14 cellular contexts compared by ENCODE assay signal in genomic region chr15:21261965-21262850, GRCh38.
DNase-seq lines count a peak whose midpoint lies in the region; ATAC-seq and TF ChIP-seq lines count a peak whose summit lies in the region.
"Had no signal": no experiment of that assay in that cellular context is flagged by ENCODE, and none has a peak within 500 bp of the region (broad histone marks: within the 10 kb centered on the region; RNA-seq: fewer than 3 reads in every experiment).

No MANE protein-coding gene starts in this region.

- in situ Hi-C loops in astrocyte of the spinal cord (cut with HindIII; ENCODE audit: low sequenced_read_pairs), result no loop called here

- H3K4me1 ChIP-seq in mesenchymal stem cell (ENCODE audit: control insufficient read depth, insufficient read depth, low read depth, low read length), result peaks cover 2% of the 10 kb centered on the region
- H3K4me1 ChIP-seq: vagina had no signal

- no peak overlapping the region for H3K4me3 Mint-ChIP-seq in stimulated activated effector memory CD8-positive, alpha-beta T cell treated with anti-CD3 and anti-CD28 coated beads, Interleukin-12 subunit alpha, Interleukin-12 subunit beta, amount 100 ng/mL, for 72 hours
- H3K4me3 Mint-ChIP-seq: CD4-positive, alpha-beta memory T cell; T-helper 1 cell treated with Interleukin-12 subunit alpha and Interleukin-12 subunit beta and Interleukin-4 antibody, amounts not matched to agents 30 μg/mL and 1 μg/mL, for 36 hours had no signal

- H2AK5ac ChIP-seq in mesenchymal stem cell (ENCODE audit: low read length, severe bottlenecking), result no peak overlapping the region

- no peak overlapping the region for H3K23ac ChIP-seq in mesenchymal stem cell (ENCODE audit: low read length in 2 of 2)

- no peaks in the 10 kb centered on the region for H3K9me3 ChIP-seq in mesenchymal stem cell (ENCODE audit: control insufficient read depth, low read length)
- H3K9me3 ChIP-seq: vagina had no signal

- peak; percentile 47 for ATAC-seq in stimulated activated effector memory CD8-positive, alpha-beta T cell treated with anti-CD3 and anti-CD28 coated beads, Interleukin-12 subunit alpha, Interleukin-12 subunit beta, amount 100 ng/mL, for 72 hours
- ATAC-seq in HG02885 (IDR thresholded peaks at IDR 0.05; ENCODE audit: poor library complexity, unreplicated experiment), result no peak

- no peak overlapping the region for H3K9ac ChIP-seq in mesenchymal stem cell (ENCODE audit: low read length)

- H3K18ac ChIP-seq in mesenchymal stem cell (ENCODE audit: low read depth in 1 of 2, low read length in 2 of 2), result no peak overlapping the region

- H2AFZ ChIP-seq in mesenchymal stem cell (ENCODE audit: low read depth, low read length), result no peak overlapping the region

- no peak for TF ChIP-seq CTCF in astrocyte of the spinal cord (IDR thresholded peaks at IDR 0.05; ENCODE audit: low read depth, low read length)

- H2BK5ac ChIP-seq in mesenchymal stem cell (ENCODE audit: low read depth, low read length, poor library complexity, severe bottlenecking), result no peak overlapping the region

- peaks cover 4% of the 10 kb centered on the region for H3K4me1 Mint-ChIP-seq in stimulated activated effector memory CD8-positive, alpha-beta T cell treated with anti-CD3 and anti-CD28 coated beads, Interleukin-12 subunit alpha, Interleukin-12 subunit beta, amount 100 ng/mL, for 72 hours
- H3K4me1 Mint-ChIP-seq: CD4-positive, alpha-beta memory T cell had no signal

- no peak overlapping the region for H3K4me2 ChIP-seq in mesenchymal stem cell (ENCODE audit: low read length, poor library complexity, severe bottlenecking)

- DNase-seq in HCEC 1CT (peak; percentile 0), astrocyte of the spinal cord (ENCODE audit: low read depth, low spot score) (peak; percentile 0), kidney tubule cell (ENCODE audit: low spot score) (peak; percentile 8), NCI-H510A treated with DMSO at 0.1 percent for 48 hours (lab: John Stamatoyannopoulos, UW) (no peak), mesenchymal stem cell (no peak)
- DNase-seq in stimulated activated effector memory CD8-positive, alpha-beta T cell treated with anti-CD3 and anti-CD28 coated beads, Interleukin-12 subunit alpha, Interleukin-12 subunit beta, amount 100 ng/mL, for 72 hours (ENCODE audit: low spot score in 2 of 2), result no peak
- DNase-seq: activated T-cell treated with anti-CD3 and anti-CD28 coated beads, Interleukin-2, amount 50 U/mL, for 48 hours; IMR-90; NCI-H1436; OCI-M1 had no signal

- H3K27ac ChIP-seq in mesenchymal stem cell (ENCODE audit: low read length, poor library complexity, severe bottlenecking), result no peak overlapping the region
- H3K27ac ChIP-seq: vagina had no signal

- H2BK120ac ChIP-seq in mesenchymal stem cell (ENCODE audit: low read depth, low read length), result no peak overlapping the region

- no peaks in the 10 kb centered on the region for H3K36me3 ChIP-seq in mesenchymal stem cell (ENCODE audit: control insufficient read depth in 1 of 2, insufficient read depth in 2 of 2, low read depth in 1 of 2, low read length in 2 of 2)
- H3K36me3 ChIP-seq: vagina had no signal

- no peak overlapping the region for H4K91ac ChIP-seq in mesenchymal stem cell (ENCODE audit: low read length)

- peaks cover 4% of the 10 kb centered on the region for H3K9me3 Mint-ChIP-seq in stimulated activated effector memory CD8-positive, alpha-beta T cell treated with anti-CD3 and anti-CD28 coated beads, Interleukin-12 subunit alpha, Interleukin-12 subunit beta, amount 100 ng/mL, for 72 hours
- H3K9me3 Mint-ChIP-seq: T-helper 1 cell treated with Interleukin-12 subunit alpha and Interleukin-12 subunit beta and Interleukin-4 antibody, amounts not matched to agents 30 μg/mL and 1 μg/mL, for 36 hours had no signal

- H3K79me1 ChIP-seq in mesenchymal stem cell (replicated peaks; ENCODE audit: low read length, poor library complexity, severe bottlenecking), result no peaks in the 10 kb centered on the region

- H4K8ac ChIP-seq in mesenchymal stem cell (ENCODE audit: low read length), result no peak overlapping the region

- H3K4ac ChIP-seq in mesenchymal stem cell (ENCODE audit: low read depth in 1 of 2, low read length in 2 of 2), result no peak overlapping the region

- H3K4me3 ChIP-seq in astrocyte of the spinal cord (ENCODE audit: low read depth, low read length) (no peak overlapping the region), mesenchymal stem cell (ENCODE audit: insufficient read depth in 1 of 2, low read depth in 1 of 2, low read length in 2 of 2) (no peak overlapping the region)
- H3K4me3 ChIP-seq: vagina had no signal

- H3K36me3 Mint-ChIP-seq in stimulated activated effector memory CD8-positive, alpha-beta T cell treated with anti-CD3 and anti-CD28 coated beads, Interleukin-12 subunit alpha, Interleukin-12 subunit beta, amount 100 ng/mL, for 72 hours, result no peaks in the 10 kb centered on the region
- H3K36me3 Mint-ChIP-seq: CD4-positive, alpha-beta memory T cell had no signal

- no peaks in the 10 kb centered on the region for H3K27me3 ChIP-seq in mesenchymal stem cell (ENCODE audit: control insufficient read depth in 1 of 2, insufficient read depth in 1 of 2, low read length in 2 of 2)
- H3K27me3 ChIP-seq: vagina had no signal

- no peak overlapping the region for H2BK15ac ChIP-seq in mesenchymal stem cell (ENCODE audit: low read depth, poor library complexity, severe bottlenecking)

- 86% methylated on average over 30 of the region's 30 CpGs for WGBS in mesenchymal stem cell

- H3K27ac Mint-ChIP-seq in stimulated activated effector memory CD8-positive, alpha-beta T cell treated with anti-CD3 and anti-CD28 coated beads, Interleukin-12 subunit alpha, Interleukin-12 subunit beta, amount 100 ng/mL, for 72 hours, result no peak overlapping the region
- H3K27ac Mint-ChIP-seq: CD4-positive, alpha-beta memory T cell; T-helper 1 cell treated with Interleukin-12 subunit alpha and Interleukin-12 subunit beta and Interleukin-4 antibody, amounts not matched to agents 30 μg/mL and 1 μg/mL, for 36 hours had no signal

- H3K14ac ChIP-seq in mesenchymal stem cell (ENCODE audit: low read length in 2 of 2), result no peak overlapping the region

- no peak overlapping the region for H2BK12ac ChIP-seq in mesenchymal stem cell (ENCODE audit: low read length in 2 of 2)

Comparison
In these comparisons a context has a peak if more than half of its experiments do, and no peak if none do; other contexts are left out.
1. DNase-seq: peak in HCEC 1CT (single experiment), astrocyte of the spinal cord (single experiment) and kidney tubule cell (single experiment); none in stimulated activated effector memory CD8-positive, alpha-beta T cell treated with anti-CD3 and anti-CD28 coated beads, Interleukin-12 subunit alpha, Interleukin-12 subunit beta, amount 100 ng/mL, for 72 hours (0 of 2), NCI-H510A treated with DMSO at 0.1 percent for 48 hours (single experiment) and mesenchymal stem cell (single experiment).